Comparison of ENCODE assay signal across 1 cellular context in genomic region chr19:52734340-52734892, GRCh38.
TF ChIP-seq lines count a peak whose summit lies in the region.

No MANE protein-coding gene starts in this region.

TF ChIP-seq in HepG2, 621 proteins besides CTCF, POLR2A, EP300 and RAD21:
- TF ChIP-seq, protein P1, sequence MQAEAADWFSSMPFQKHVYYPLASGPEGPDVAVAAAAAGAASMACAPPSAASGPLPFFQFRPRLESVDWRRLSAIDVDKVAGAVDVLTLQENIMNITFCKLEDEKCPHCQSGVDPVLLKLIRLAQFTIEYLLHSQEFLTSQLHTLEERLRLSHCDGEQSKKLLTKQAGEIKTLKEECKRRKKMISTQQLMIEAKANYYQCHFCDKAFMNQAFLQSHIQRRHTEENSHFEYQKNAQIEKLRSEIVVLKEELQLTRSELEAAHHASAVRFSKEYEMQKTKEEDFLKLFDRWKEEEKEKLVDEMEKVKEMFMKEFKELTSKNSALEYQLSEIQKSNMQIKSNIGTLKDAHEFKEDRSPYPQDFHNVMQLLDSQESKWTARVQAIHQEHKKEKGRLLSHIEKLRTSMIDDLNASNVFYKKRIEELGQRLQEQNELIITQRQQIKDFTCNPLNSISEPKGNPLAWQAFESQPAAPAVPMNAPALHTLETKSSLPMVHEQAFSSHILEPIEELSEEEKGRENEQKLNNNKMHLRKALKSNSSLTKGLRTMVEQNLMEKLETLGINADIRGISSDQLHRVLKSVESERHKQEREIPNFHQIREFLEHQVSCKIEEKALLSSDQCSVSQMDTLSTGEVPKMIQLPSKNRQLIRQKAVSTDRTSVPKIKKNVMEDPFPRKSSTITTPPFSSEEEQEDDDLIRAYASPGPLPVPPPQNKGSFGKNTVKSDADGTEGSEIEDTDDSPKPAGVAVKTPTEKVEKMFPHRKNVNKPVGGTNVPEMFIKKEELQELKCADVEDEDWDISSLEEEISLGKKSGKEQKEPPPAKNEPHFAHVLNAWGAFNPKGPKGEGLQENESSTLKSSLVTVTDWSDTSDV (CRISPR knock-in tag; IDR thresholded peaks at IDR 0.05): no peak
- TF ChIP-seq, protein P2, sequence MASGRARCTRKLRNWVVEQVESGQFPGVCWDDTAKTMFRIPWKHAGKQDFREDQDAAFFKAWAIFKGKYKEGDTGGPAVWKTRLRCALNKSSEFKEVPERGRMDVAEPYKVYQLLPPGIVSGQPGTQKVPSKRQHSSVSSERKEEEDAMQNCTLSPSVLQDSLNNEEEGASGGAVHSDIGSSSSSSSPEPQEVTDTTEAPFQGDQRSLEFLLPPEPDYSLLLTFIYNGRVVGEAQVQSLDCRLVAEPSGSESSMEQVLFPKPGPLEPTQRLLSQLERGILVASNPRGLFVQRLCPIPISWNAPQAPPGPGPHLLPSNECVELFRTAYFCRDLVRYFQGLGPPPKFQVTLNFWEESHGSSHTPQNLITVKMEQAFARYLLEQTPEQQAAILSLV (CRISPR knock-in tag; IDR thresholded peaks at IDR 0.05; ENCODE audit: borderline replicate concordance): 0 out of 2 replicates have a peak, but pooled peaks have one; percentile 32
- TF ChIP-seq ZBTB8A (CRISPR knock-in tag; IDR thresholded peaks at IDR 0.05; ENCODE audit: borderline replicate concordance, low read depth): no peak
- TF ChIP-seq ZNF501 (CRISPR knock-in tag; IDR thresholded peaks at IDR 0.05): peak; percentile 54; the same call in 1 of the 2 replicates
- peak; percentile 32; the same call in 1 of the 2 replicates for TF ChIP-seq RBFOX2 (IDR thresholded peaks at IDR 0.05; ENCODE audit: low read depth, low read length)
- 0 out of 2 replicates have a peak, but pooled peaks have one; percentile 36 for TF ChIP-seq MXD1 (CRISPR knock-in tag; IDR thresholded peaks at IDR 0.05)
